Comparison of ENCODE assay signal across 1 cellular context in genomic region chr6:149392093-149392492, GRCh38.
TF ChIP-seq lines count a peak whose summit lies in the region.

No MANE protein-coding gene starts in this region.

TF ChIP-seq in IMR-90, 13 proteins besides CTCF, POLR2A, EP300 and RAD21:
- TF ChIP-seq CHD1 (IDR thresholded peaks at IDR 0.05; ENCODE audit: low read depth, low read length) (no peak), CEBPB (IDR thresholded peaks at IDR 0.05; ENCODE audit: low read depth, low read length) (no peak), MXI1 (IDR thresholded peaks at IDR 0.05; ENCODE audit: borderline replicate concordance, low read depth, low read length) (no peak), ELK1 (IDR thresholded peaks at IDR 0.05; ENCODE audit: borderline replicate concordance, low read depth, low read length) (no peak), USF2 (IDR thresholded peaks at IDR 0.05; ENCODE audit: low read depth, low read length) (no peak), RFX5 (IDR thresholded peaks at IDR 0.05; ENCODE audit: low read depth, low read length) (no peak), NFE2L2 (IDR thresholded peaks at IDR 0.05; ENCODE audit: low read depth, low read length) (no peak), MAZ (IDR thresholded peaks at IDR 0.05; ENCODE audit: borderline replicate concordance, low read depth, low read length) (no peak), MAFK (IDR thresholded peaks at IDR 0.05; ENCODE audit: low read depth, low read length) (no peak)
